1 cellular context compared by ENCODE assay signal in the genomic region with DNA sequence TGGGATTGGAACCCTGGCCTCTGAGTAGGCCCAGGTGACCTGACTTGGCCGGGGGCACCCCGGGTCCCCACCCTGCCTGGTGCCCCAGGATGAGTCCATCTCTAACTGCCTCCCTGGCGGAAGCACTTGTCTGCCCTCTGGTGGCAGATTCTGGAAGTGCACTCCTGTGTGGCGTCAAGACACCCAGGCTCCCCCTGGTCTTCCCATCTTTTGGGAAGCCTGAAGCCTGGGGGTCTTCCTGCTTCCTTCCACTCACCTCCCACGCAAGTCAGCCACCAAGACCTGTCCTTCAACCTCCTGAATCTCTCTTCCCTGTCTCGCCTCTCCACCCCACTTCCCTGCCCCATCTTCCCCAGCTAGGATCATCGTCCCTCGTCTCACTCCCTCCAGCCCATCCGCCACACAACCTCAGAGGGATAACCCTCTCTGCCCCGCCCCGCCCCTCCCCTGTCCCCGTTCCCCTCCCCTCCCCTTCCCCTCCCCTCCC.
TF ChIP-seq lines count a peak whose summit lies in the region.

No MANE protein-coding gene starts in this region.

TF ChIP-seq in HEK293, 187 proteins besides CTCF, POLR2A, EP300 and RAD21 (continued from another document and continues in another):
- TF ChIP-seq, protein P1, sequence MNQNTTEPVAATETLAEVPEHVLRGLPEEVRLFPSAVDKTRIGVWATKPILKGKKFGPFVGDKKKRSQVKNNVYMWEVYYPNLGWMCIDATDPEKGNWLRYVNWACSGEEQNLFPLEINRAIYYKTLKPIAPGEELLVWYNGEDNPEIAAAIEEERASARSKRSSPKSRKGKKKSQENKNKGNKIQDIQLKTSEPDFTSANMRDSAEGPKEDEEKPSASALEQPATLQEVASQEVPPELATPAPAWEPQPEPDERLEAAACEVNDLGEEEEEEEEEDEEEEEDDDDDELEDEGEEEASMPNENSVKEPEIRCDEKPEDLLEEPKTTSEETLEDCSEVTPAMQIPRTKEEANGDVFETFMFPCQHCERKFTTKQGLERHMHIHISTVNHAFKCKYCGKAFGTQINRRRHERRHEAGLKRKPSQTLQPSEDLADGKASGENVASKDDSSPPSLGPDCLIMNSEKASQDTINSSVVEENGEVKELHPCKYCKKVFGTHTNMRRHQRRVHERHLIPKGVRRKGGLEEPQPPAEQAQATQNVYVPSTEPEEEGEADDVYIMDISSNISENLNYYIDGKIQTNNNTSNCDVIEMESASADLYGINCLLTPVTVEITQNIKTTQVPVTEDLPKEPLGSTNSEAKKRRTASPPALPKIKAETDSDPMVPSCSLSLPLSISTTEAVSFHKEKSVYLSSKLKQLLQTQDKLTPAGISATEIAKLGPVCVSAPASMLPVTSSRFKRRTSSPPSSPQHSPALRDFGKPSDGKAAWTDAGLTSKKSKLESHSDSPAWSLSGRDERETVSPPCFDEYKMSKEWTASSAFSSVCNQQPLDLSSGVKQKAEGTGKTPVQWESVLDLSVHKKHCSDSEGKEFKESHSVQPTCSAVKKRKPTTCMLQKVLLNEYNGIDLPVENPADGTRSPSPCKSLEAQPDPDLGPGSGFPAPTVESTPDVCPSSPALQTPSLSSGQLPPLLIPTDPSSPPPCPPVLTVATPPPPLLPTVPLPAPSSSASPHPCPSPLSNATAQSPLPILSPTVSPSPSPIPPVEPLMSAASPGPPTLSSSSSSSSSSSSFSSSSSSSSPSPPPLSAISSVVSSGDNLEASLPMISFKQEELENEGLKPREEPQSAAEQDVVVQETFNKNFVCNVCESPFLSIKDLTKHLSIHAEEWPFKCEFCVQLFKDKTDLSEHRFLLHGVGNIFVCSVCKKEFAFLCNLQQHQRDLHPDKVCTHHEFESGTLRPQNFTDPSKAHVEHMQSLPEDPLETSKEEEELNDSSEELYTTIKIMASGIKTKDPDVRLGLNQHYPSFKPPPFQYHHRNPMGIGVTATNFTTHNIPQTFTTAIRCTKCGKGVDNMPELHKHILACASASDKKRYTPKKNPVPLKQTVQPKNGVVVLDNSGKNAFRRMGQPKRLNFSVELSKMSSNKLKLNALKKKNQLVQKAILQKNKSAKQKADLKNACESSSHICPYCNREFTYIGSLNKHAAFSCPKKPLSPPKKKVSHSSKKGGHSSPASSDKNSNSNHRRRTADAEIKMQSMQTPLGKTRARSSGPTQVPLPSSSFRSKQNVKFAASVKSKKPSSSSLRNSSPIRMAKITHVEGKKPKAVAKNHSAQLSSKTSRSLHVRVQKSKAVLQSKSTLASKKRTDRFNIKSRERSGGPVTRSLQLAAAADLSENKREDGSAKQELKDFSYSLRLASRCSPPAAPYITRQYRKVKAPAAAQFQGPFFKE (tag by site-specific recombination; IDR thresholded peaks at IDR 0.05; ENCODE audit: borderline replicate concordance) = no peak
- no peak for TF ChIP-seq ZNF140 (tag by site-specific recombination; IDR thresholded peaks at IDR 0.05)
- TF ChIP-seq ZNF501 (tag by site-specific recombination; IDR thresholded peaks at IDR 0.05) = peak; percentile 48; the same call in 1 of the 2 replicates
- TF ChIP-seq ZNF157 (tag by site-specific recombination; IDR thresholded peaks at IDR 0.05) = no peak
- TF ChIP-seq ZNF623 (tag by site-specific recombination; IDR thresholded peaks at IDR 0.05) = no peak
- TF ChIP-seq ZNF555 (tag by site-specific recombination; conservative IDR thresholded peaks at IDR 0.05) = no peak
- TF ChIP-seq ZNF221 (tag by site-specific recombination; IDR thresholded peaks at IDR 0.05; ENCODE audit: borderline replicate concordance) = no peak
- TF ChIP-seq ZNF37A (tag by site-specific recombination; IDR thresholded peaks at IDR 0.05) = no peak
- no peak for TF ChIP-seq ZFP41 (tag by site-specific recombination; IDR thresholded peaks at IDR 0.05; ENCODE audit: borderline replicate concordance)
- no peak for TF ChIP-seq ZNF785 (tag by site-specific recombination; IDR thresholded peaks at IDR 0.05)
- TF ChIP-seq, protein P2, sequence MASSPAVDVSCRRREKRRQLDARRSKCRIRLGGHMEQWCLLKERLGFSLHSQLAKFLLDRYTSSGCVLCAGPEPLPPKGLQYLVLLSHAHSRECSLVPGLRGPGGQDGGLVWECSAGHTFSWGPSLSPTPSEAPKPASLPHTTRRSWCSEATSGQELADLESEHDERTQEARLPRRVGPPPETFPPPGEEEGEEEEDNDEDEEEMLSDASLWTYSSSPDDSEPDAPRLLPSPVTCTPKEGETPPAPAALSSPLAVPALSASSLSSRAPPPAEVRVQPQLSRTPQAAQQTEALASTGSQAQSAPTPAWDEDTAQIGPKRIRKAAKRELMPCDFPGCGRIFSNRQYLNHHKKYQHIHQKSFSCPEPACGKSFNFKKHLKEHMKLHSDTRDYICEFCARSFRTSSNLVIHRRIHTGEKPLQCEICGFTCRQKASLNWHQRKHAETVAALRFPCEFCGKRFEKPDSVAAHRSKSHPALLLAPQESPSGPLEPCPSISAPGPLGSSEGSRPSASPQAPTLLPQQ (tag by site-specific recombination; IDR thresholded peaks at IDR 0.05) = peak; percentile 70; the same call in 1 of the 2 replicates
- no peak for TF ChIP-seq MYNN (tag by site-specific recombination; IDR thresholded peaks at IDR 0.05; ENCODE audit: borderline replicate concordance)
- TF ChIP-seq ZNF16 (tag by site-specific recombination; IDR thresholded peaks at IDR 0.05; ENCODE audit: low read depth) = no peak
- TF ChIP-seq ZNF677 (tag by site-specific recombination; IDR thresholded peaks at IDR 0.05) = no peak
- TF ChIP-seq, protein P3, sequence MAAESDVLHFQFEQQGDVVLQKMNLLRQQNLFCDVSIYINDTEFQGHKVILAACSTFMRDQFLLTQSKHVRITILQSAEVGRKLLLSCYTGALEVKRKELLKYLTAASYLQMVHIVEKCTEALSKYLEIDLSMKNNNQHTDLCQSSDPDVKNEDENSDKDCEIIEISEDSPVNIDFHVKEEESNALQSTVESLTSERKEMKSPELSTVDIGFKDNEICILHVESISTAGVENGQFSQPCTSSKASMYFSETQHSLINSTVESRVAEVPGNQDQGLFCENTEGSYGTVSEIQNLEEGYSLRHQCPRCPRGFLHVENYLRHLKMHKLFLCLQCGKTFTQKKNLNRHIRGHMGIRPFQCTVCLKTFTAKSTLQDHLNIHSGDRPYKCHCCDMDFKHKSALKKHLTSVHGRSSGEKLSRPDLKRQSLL (tag by site-specific recombination; IDR thresholded peaks at IDR 0.05) = no peak
- TF ChIP-seq ZBTB17 (tag by site-specific recombination; IDR thresholded peaks at IDR 0.05) = peak; percentile 70; the same call in 1 of the 2 replicates
- TF ChIP-seq EGR2 (tag by site-specific recombination; IDR thresholded peaks at IDR 0.05; ENCODE audit: low read depth) = no peak
- TF ChIP-seq ZNF530 (tag by site-specific recombination; IDR thresholded peaks at IDR 0.05; ENCODE audit: low read depth) = no peak
- TF ChIP-seq MZF1 (tag by site-specific recombination; IDR thresholded peaks at IDR 0.05; ENCODE audit: borderline replicate concordance) = peak; percentile 14; the same call in 1 of the 2 replicates
- TF ChIP-seq, protein P4, sequence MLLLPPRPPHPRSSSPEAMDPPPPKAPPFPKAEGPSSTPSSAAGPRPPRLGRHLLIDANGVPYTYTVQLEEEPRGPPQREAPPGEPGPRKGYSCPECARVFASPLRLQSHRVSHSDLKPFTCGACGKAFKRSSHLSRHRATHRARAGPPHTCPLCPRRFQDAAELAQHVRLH (tag by site-specific recombination; IDR thresholded peaks at IDR 0.05) = no peak
- no peak for TF ChIP-seq ZNF837 (tag by site-specific recombination; IDR thresholded peaks at IDR 0.05)
- no peak for TF ChIP-seq ZNF292 (tag by site-specific recombination; IDR thresholded peaks at IDR 0.05; ENCODE audit: borderline replicate concordance, low read depth)
- TF ChIP-seq, protein P5, sequence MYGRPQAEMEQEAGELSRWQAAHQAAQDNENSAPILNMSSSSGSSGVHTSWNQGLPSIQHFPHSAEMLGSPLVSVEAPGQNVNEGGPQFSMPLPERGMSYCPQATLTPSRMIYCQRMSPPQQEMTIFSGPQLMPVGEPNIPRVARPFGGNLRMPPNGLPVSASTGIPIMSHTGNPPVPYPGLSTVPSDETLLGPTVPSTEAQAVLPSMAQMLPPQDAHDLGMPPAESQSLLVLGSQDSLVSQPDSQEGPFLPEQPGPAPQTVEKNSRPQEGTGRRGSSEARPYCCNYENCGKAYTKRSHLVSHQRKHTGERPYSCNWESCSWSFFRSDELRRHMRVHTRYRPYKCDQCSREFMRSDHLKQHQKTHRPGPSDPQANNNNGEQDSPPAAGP (tag by site-specific recombination; IDR thresholded peaks at IDR 0.05) = peak; percentile 75
- no peak for TF ChIP-seq ZNF792 (tag by site-specific recombination; IDR thresholded peaks at IDR 0.05)
- no peak for TF ChIP-seq ZNF169 (tag by site-specific recombination; IDR thresholded peaks at IDR 0.05)
- TF ChIP-seq, protein P6, sequence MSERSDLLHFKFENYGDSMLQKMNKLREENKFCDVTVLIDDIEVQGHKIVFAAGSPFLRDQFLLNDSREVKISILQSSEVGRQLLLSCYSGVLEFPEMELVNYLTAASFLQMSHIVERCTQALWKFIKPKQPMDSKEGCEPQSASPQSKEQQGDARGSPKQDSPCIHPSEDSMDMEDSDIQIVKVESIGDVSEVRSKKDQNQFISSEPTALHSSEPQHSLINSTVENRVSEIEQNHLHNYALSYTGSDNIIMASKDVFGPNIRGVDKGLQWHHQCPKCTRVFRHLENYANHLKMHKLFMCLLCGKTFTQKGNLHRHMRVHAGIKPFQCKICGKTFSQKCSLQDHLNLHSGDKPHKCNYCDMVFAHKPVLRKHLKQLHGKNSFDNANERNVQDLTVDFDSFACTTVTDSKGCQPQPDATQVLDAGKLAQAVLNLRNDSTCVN (tag by site-specific recombination; optimal IDR thresholded peaks at IDR 0.05) = no peak
- TF ChIP-seq ZNF747 (tag by site-specific recombination; IDR thresholded peaks at IDR 0.05) = no peak
- TF ChIP-seq ZNF843 (tag by site-specific recombination; IDR thresholded peaks at IDR 0.05) = no peak
- no peak for TF ChIP-seq ZNF23 (tag by site-specific recombination; IDR thresholded peaks at IDR 0.05; ENCODE audit: borderline replicate concordance)
- no peak; the same call in none of the 2 replicates for TF ChIP-seq ZNF366 (tag by site-specific recombination; conservative IDR thresholded peaks at IDR 0.05)
- TF ChIP-seq ZNF202 (tag by site-specific recombination; IDR thresholded peaks at IDR 0.05; ENCODE audit: borderline replicate concordance) = no peak
- no peak for TF ChIP-seq ZNF549 (tag by site-specific recombination; IDR thresholded peaks at IDR 0.05)
- TF ChIP-seq ZXDB (tag by site-specific recombination; IDR thresholded peaks at IDR 0.05) = no peak
- TF ChIP-seq, protein P7, sequence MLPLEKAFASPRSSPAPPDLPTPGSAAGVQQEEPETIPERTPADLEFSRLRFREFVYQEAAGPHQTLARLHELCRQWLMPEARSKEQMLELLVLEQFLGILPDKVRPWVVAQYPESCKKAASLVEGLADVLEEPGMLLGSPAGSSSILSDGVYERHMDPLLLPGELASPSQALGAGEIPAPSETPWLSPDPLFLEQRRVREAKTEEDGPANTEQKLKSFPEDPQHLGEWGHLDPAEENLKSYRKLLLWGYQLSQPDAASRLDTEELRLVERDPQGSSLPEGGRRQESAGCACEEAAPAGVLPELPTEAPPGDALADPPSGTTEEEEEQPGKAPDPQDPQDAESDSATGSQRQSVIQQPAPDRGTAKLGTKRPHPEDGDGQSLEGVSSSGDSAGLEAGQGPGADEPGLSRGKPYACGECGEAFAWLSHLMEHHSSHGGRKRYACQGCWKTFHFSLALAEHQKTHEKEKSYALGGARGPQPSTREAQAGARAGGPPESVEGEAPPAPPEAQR (tag by site-specific recombination; IDR thresholded peaks at IDR 0.05) = no peak
- no peak for TF ChIP-seq ZNF211 (tag by site-specific recombination; IDR thresholded peaks at IDR 0.05; ENCODE audit: low read depth)
- TF ChIP-seq ZSCAN30 (tag by site-specific recombination; IDR thresholded peaks at IDR 0.05) = 0 out of 2 replicates have a peak, but pooled peaks have one; percentile 66
- no peak for TF ChIP-seq ZNF121 (tag by site-specific recombination; IDR thresholded peaks at IDR 0.05)
- TF ChIP-seq, protein P8, sequence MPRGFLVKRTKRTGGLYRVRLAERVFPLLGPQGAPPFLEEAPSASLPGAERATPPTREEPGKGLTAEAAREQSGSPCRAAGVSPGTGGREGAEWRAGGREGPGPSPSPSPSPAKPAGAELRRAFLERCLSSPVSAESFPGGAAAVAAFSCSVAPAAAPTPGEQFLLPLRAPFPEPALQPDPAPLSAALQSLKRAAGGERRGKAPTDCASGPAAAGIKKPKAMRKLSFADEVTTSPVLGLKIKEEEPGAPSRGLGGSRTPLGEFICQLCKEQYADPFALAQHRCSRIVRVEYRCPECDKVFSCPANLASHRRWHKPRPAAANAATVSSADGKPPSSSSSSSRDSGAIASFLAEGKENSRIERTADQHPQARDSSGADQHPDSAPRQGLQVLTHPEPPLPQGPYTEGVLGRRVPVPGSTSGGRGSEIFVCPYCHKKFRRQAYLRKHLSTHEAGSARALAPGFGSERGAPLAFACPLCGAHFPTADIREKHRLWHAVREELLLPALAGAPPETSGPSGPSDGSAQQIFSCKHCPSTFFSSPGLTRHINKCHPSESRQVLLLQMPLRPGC (tag by site-specific recombination; IDR thresholded peaks at IDR 0.05) = no peak
- no peak for TF ChIP-seq ZNF670 (tag by site-specific recombination; IDR thresholded peaks at IDR 0.05; ENCODE audit: low read depth)
- no peak for TF ChIP-seq ZNF311 (tag by site-specific recombination; IDR thresholded peaks at IDR 0.05; ENCODE audit: borderline replicate concordance)
- no peak for TF ChIP-seq OSR2 (tag by site-specific recombination; IDR thresholded peaks at IDR 0.05)
- TF ChIP-seq KLF10 (tag by site-specific recombination; IDR thresholded peaks at IDR 0.05) = no peak
- peak; percentile 90 for TF ChIP-seq KLF16 (tag by site-specific recombination; IDR thresholded peaks at IDR 0.05)
- no peak for TF ChIP-seq ZNF544 (tag by site-specific recombination; IDR thresholded peaks at IDR 0.05)
- no peak for TF ChIP-seq REPIN1 (tag by site-specific recombination; IDR thresholded peaks at IDR 0.05; ENCODE audit: low read depth)
- no peak for TF ChIP-seq ZNF114 (tag by site-specific recombination; IDR thresholded peaks at IDR 0.05)
- no peak for TF ChIP-seq OVOL3 (tag by site-specific recombination; IDR thresholded peaks at IDR 0.05)
- no peak for TF ChIP-seq ZNF416 (tag by site-specific recombination; IDR thresholded peaks at IDR 0.05)
- TF ChIP-seq ZBTB8A (tag by site-specific recombination; IDR thresholded peaks at IDR 0.05) = no peak
- peak; percentile 73; the same call in 1 of the 2 replicates for TF ChIP-seq KLF8 (tag by site-specific recombination; IDR thresholded peaks at IDR 0.05)
- TF ChIP-seq ZNF830 (tag by site-specific recombination; IDR thresholded peaks at IDR 0.05; ENCODE audit: low read depth) = no peak
- no peak for TF ChIP-seq ZBTB7A (tag by site-specific recombination; IDR thresholded peaks at IDR 0.05; ENCODE audit: low read depth)
- TF ChIP-seq ZNF776 (tag by site-specific recombination; IDR thresholded peaks at IDR 0.05; ENCODE audit: borderline replicate concordance) = no peak
- TF ChIP-seq ZNF777 (tag by site-specific recombination; IDR thresholded peaks at IDR 0.05; ENCODE audit: borderline replicate concordance) = no peak
- TF ChIP-seq KLF7 (tag by site-specific recombination; IDR thresholded peaks at IDR 0.05; ENCODE audit: borderline replicate concordance) = no peak
- TF ChIP-seq ZNF701 (tag by site-specific recombination; IDR thresholded peaks at IDR 0.05) = no peak
- TF ChIP-seq SCRT1 (tag by site-specific recombination; IDR thresholded peaks at IDR 0.05; ENCODE audit: borderline replicate concordance) = no peak
- TF ChIP-seq ZNF350 (tag by site-specific recombination; IDR thresholded peaks at IDR 0.05) = no peak
- TF ChIP-seq ZNF354C (tag by site-specific recombination; IDR thresholded peaks at IDR 0.05; ENCODE audit: borderline replicate concordance, low read depth) = no peak
